In the genomic region with DNA sequence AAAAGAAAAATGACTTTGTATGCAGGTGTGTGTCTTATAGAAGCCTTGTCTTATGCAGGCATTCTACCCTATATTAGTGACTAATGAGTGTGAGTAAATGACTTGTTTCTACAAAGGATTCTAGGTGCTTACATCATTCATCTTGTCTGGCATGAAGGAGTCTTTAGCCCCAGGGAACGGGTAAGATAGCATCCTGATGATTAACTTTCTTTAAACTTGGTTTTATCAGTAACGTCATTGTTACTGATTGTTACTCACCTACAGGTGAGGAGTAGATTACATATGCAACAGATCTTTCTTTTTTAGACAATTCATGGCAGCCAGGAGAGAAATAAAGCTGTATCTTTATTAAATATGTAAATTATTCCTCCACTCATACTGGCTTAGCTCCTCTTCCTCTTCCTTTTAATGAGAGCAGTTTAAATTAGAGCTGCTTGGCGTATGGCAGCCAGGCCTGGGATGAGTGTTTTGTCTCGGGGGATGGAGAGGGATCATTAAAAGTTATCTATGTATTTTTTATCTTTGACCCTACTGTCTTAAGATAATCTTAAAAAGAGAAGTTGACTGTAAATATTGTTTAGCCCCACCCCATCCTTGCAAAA, we compare ENCODE assay signal across 13 cellular contexts. TPM values are rescaled to one million over a fixed set of nuclear protein-coding genes. Genes with fewer than 3 reads are reported as not detected.
DNase-seq lines count a peak whose midpoint lies in the region; ATAC-seq and TF ChIP-seq lines count a peak whose summit lies in the region.
"Had no signal": no experiment of that assay in that cellular context is flagged by ENCODE, and none has a peak within 500 bp of the region (broad histone marks: within the 10 kb centered on the region; RNA-seq: fewer than 3 reads in every experiment).

No MANE protein-coding gene starts in this region.

- no peak for TF ChIP-seq POLR2A in testis (IDR thresholded peaks at IDR 0.05)

- no peak for TF ChIP-seq CTCF in colonic mucosa (IDR thresholded peaks at IDR 0.05)
- peak in 1 of 3 experiments; percentile 4 for TF ChIP-seq CTCF in testis (IDR thresholded peaks at IDR 0.05)

- peaks cover 17% of the 10 kb centered on the region for H3K4me1 ChIP-seq in Karpas-422 (ENCODE audit: low read length)
- H3K4me1 ChIP-seq in colonic mucosa: no peaks in the 10 kb centered on the region
- peaks cover 32% of the 10 kb centered on the region for H3K4me1 ChIP-seq in testis

- no peaks in the 10 kb centered on the region for H3K9me2 ChIP-seq in Karpas-422 (replicated peaks; ENCODE audit: insufficient read depth, low read length)

- H3K9me3 ChIP-seq in Karpas-422 (ENCODE audit: low read length): no peaks in the 10 kb centered on the region
- H3K9me3 ChIP-seq in colonic mucosa: no peaks in the 10 kb centered on the region
- no peaks in the 10 kb centered on the region for H3K9me3 ChIP-seq in testis
- H3K9me3 ChIP-seq: MG63 had no signal

- H3K36me3 ChIP-seq in Karpas-422 (ENCODE audit: insufficient read depth, low read length) (no peaks in the 10 kb centered on the region), colonic mucosa (no peaks in the 10 kb centered on the region), testis (ENCODE audit: low read depth, missing control alignments) (no peaks in the 10 kb centered on the region)

- H4K20me1 ChIP-seq in Karpas-422 (ENCODE audit: insufficient read depth, low read depth, low read length): no peaks in the 10 kb centered on the region

- no peaks in the 10 kb centered on the region for H3K79me2 ChIP-seq in Karpas-422 (ENCODE audit: low read length)

- H3K27me3 ChIP-seq in Karpas-422 (ENCODE audit: low read length): no peaks in the 10 kb centered on the region
- H3K27me3 ChIP-seq in colonic mucosa: no peaks in the 10 kb centered on the region
- no peaks in the 10 kb centered on the region for H3K27me3 ChIP-seq in testis
- H3K27me3 ChIP-seq: MG63 had no signal

- 51 to 55% methylated on average over 4 of the region's 4 CpGs for WGBS in testis, 2 donors

- ATAC-seq in left colon (peak; percentile 12), GM21528 (IDR thresholded peaks at IDR 0.05; ENCODE audit: low FRiP score, unreplicated experiment) (no peak)
- ATAC-seq: activated T-cell treated with anti-CD3 and anti-CD28 coated beads, Interleukin-2, amount 50 U/mL, for 72 hours had no signal

- no peak overlapping the region for H3K9ac ChIP-seq in Karpas-422 (ENCODE audit: low read length)
- no peak overlapping the region for H3K9ac ChIP-seq in colonic mucosa (ENCODE audit: low read depth in 2 of 2, low read length in 2 of 2)

- H2AFZ ChIP-seq in Karpas-422 (ENCODE audit: low read length): no peak overlapping the region

- peak overlapping the region; percentile 8 for H3K4me2 ChIP-seq in Karpas-422 (ENCODE audit: low read depth, low read length, poor library complexity, severe bottlenecking)

- intact Hi-C loops in colonic mucosa (cut with DNase I) (loop anchor here (5.0 kb wide), 1 partner anchor 58 kb away; a partner anchor contains a TSS), left colon (cut with DNase I, micrococcal nuclease) (no loop called here), testis (cut with DNase I; ENCODE audit: low total_unique reads) (loop anchor here (10.0 kb wide), 1 partner anchor 119 kb away; no protein-coding TSS in a partner anchor)

- H3K4me3 ChIP-seq in Karpas-422 (ENCODE audit: low read length) (no peak overlapping the region), colonic mucosa (no peak overlapping the region), testis (no peak overlapping the region)
- H3K4me3 ChIP-seq: MG63 had no signal

- no peak overlapping the region for H3K27ac ChIP-seq in Karpas-422 (ENCODE audit: low read length)
- H3K27ac ChIP-seq in colonic mucosa: peak overlapping the region; percentile 40
- H3K27ac ChIP-seq in testis: peak overlapping the region; percentile 72 to 74

- no peak for DNase-seq in Karpas-422
- DNase-seq in colonic mucosa: no peak
- no peak for DNase-seq in left colon
- DNase-seq in testis: no peak
- DNase-seq in UCSD-AML1 (lab: John Stamatoyannopoulos, UW; ENCODE audit: unreplicated experiment): no peak
- no peak for DNase-seq in DMS79 treated with DMSO at 0.1 percent for 48 hours (lab: John Stamatoyannopoulos, UW)
- DNase-seq in NCI-H2196 (lab: John Stamatoyannopoulos, UW; ENCODE audit: unreplicated experiment): no peak
- DNase-seq: activated T-cell treated with anti-CD3 and anti-CD28 coated beads, Interleukin-2, amount 50 U/mL, for 72 hours; DND-41; islet precursor cell; NCI-H82 had no signal

RNA-seq across cellular contexts. Expression of a gene that starts 57.2 kb away (rescaled TPM):
- 70.0 and 88.5 TPM in 2 replicates for total RNA-seq in Karpas-422 (2014; rRNA removed; shearing (Covaris generic); ENCODE audit: low replicate concordance)
- total RNA-seq in colonic mucosa: 100 to 1,000 TPM; 248 to 311 TPM
- 100 to 1,000 TPM; 248 to 279 TPM for total RNA-seq in left colon
- 100 to 1,000 TPM; 205 to 226 TPM for total RNA-seq in testis
- polyA plus RNA-seq in testis (ENCODE audit: insufficient read depth, low read depth, low replicate concordance): 291 TPM

Comparison
In these comparisons a context has a peak if more than half of its experiments do, and no peak if none do; other contexts are left out.
1. intact Hi-C loops: an anchor here in colonic mucosa (5.0 kb wide) and testis (10.0 kb wide); none called in left colon.